Comparison of ENCODE assay signal across 27 cellular contexts in the genomic region with DNA sequence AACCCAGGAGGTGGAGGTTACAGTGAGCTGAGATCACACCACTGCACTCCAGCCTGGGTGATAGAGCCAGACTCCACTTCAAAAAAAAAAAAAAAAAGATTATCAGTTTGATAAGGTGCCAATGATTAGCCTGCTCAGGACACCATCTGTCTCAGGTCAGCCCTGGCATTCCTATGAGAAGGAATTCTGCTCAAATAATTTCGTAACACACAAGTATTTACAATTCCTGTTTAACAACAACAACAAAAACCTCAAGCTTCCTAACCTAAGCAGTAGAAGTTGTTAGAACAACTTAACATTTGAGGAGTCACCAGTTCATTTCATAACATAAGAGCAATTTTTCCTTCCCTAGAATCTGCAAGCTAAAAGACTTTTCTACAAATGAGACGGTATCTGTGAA.
DNase-seq lines count a peak whose midpoint lies in the region; ATAC-seq and TF ChIP-seq lines count a peak whose summit lies in the region.
"Had no signal": no experiment of that assay in that cellular context is flagged by ENCODE, and none has a peak within 500 bp of the region (broad histone marks: within the 10 kb centered on the region; RNA-seq: fewer than 3 reads in every experiment).

No MANE protein-coding gene starts in this region.

- H3K9me3 ChIP-seq in SK-N-SH (peaks cover 7% of the 10 kb centered on the region; the same call in 1 of the 2 replicates), endodermal cell (ENCODE audit: control insufficient read depth, low read length) (no peaks in the 10 kb centered on the region), spleen (peaks cover 0 to 7% (median 0%) of the 10 kb centered on the region in 8 donors)
- no peaks in the 10 kb centered on the region for H3K9me3 ChIP-seq in CD8-positive, alpha-beta memory T cell (ENCODE audit: low read length)
- H3K9me3 ChIP-seq: BLaER1 had no signal

- no peaks in the 10 kb centered on the region for H4K20me1 ChIP-seq in SK-N-SH (ENCODE audit: insufficient read depth)
- H4K20me1 ChIP-seq: BLaER1 had no signal

- H3K4me1 ChIP-seq in SK-N-SH (ENCODE audit: control insufficient read depth in 1 of 2, insufficient read depth in 2 of 2, low read depth in 1 of 2, low read length in 1 of 2), result peaks cover 21 to 27% of the 10 kb centered on the region in 2 experiments
- peaks cover 5% of the 10 kb centered on the region for H3K4me1 ChIP-seq in endodermal cell (ENCODE audit: control insufficient read depth, insufficient read depth, low read length)
- H3K4me1 ChIP-seq in spleen, result peaks cover 0 to 21% (median 5%) of the 10 kb centered on the region in 6 donors
- no peaks in the 10 kb centered on the region for H3K4me1 ChIP-seq in CD8-positive, alpha-beta memory T cell (ENCODE audit: insufficient read depth, low read length)
- H3K4me1 ChIP-seq: BLaER1 had no signal

- no peak overlapping the region for H3K4me3 Mint-ChIP-seq in endodermal cell
- no peak overlapping the region for H3K4me3 Mint-ChIP-seq in CD8-positive, alpha-beta memory T cell
- H3K4me3 Mint-ChIP-seq: CD4-positive, CD25-positive, alpha-beta regulatory T cell; GM23338; H9; HFFc6 had no signal

- no peak for TF ChIP-seq POLR2A in spleen (IDR thresholded peaks at IDR 0.05)

- POLR2A ChIA-PET in SK-N-SH (lab: Yijun Ruan, JAX), result no interaction called here
- POLR2A ChIA-PET in CD8-positive, alpha-beta memory T cell (lab: Charles Lee), result no interaction called here

- CTCF ChIA-PET in SK-N-SH (lab: Yijun Ruan, JAX), result interaction anchor here (1.0 to 1.4 kb wide), 3 partner anchors 9 to 247 kb away, joined by 3 to 4 read pairs (median 3); no protein-coding TSS in a partner anchor
- CTCF ChIA-PET in CD8-positive, alpha-beta memory T cell (lab: Charles Lee), result no interaction called here

- H3K9ac ChIP-seq in SK-N-SH (no peak overlapping the region), endodermal cell (ENCODE audit: extremely low read depth, low read length, poor library complexity, severe bottlenecking) (no peak overlapping the region)
- H3K9ac ChIP-seq: BLaER1 had no signal

- no peak for TF ChIP-seq RAD21 in SK-N-SH (IDR thresholded peaks at IDR 0.05; ENCODE audit: low read length)

- H3K4me3 ChIP-seq in SK-N-SH (ENCODE audit: low read depth in 2 of 2, low read length in 1 of 2) (no peak overlapping the region), endodermal cell (ENCODE audit: low read length) (no peak overlapping the region), spleen (no peak overlapping the region)
- H3K4me3 ChIP-seq in CD8-positive, alpha-beta memory T cell (ENCODE audit: low read length), result no peak overlapping the region
- H3K4me3 ChIP-seq: BLaER1, GM23338, K562 had no signal

- H3K27me3 ChIP-seq in SK-N-SH (ENCODE audit: insufficient read depth) (no peaks in the 10 kb centered on the region), endodermal cell (ENCODE audit: control insufficient read depth, insufficient read depth, low read length, poor library complexity, severe bottlenecking) (no peaks in the 10 kb centered on the region), spleen (replicated peaks in 1 of 7) (no peaks in the 10 kb centered on the region)
- H3K27me3 ChIP-seq in CD8-positive, alpha-beta memory T cell (ENCODE audit: insufficient read depth, low read length, poor library complexity, severe bottlenecking), result no peaks in the 10 kb centered on the region
- H3K27me3 ChIP-seq: BLaER1 had no signal

- H3K27ac ChIP-seq in SK-N-SH (ENCODE audit: low read depth in 2 of 2, low read length in 1 of 2), result peak overlapping the region in 1 of 2 experiments; percentile 53; a peak in 2 of 4 replicates
- no peak overlapping the region for H3K27ac ChIP-seq in endodermal cell (ENCODE audit: low read depth, low read length)
- no peak overlapping the region for H3K27ac ChIP-seq in spleen
- no peak overlapping the region for H3K27ac ChIP-seq in CD8-positive, alpha-beta memory T cell (ENCODE audit: low read depth, low read length)
- H3K27ac ChIP-seq: BLaER1, RWPE1 had no signal

- peaks cover 21% of the 10 kb centered on the region for H3F3A ChIP-seq in SK-N-SH (replicated peaks; ENCODE audit: insufficient read depth)

- peaks cover 57% of the 10 kb centered on the region for H3K36me3 Mint-ChIP-seq in endodermal cell (ENCODE audit: low read depth)
- no peaks in the 10 kb centered on the region for H3K36me3 Mint-ChIP-seq in CD8-positive, alpha-beta memory T cell
- H3K36me3 Mint-ChIP-seq: CD4-positive, CD25-positive, alpha-beta regulatory T cell had no signal

- 67% methylated on average over 2 of the region's 2 CpGs for WGBS in SK-N-SH (ENCODE audit: low lambda C conversion rate)
- WGBS in endodermal cell (ENCODE audit: insufficient coverage in 1 of 2, insufficient read length in 1 of 2), 2 experiments, result 69 to 100% methylated on average over 1 to 2 of the region's 2 CpGs
- 49 to 98% (median 71%) methylated on average over 2 of the region's 2 CpGs for WGBS in spleen, 5 donors

- peak overlapping the region; percentile 41 for H3K27ac Mint-ChIP-seq in endodermal cell
- peak overlapping the region in 1 of 8 donors; percentile 26 for H3K27ac Mint-ChIP-seq in CD8-positive, alpha-beta memory T cell
- H3K27ac Mint-ChIP-seq: CD4-positive, CD25-positive, alpha-beta regulatory T cell; HFFc6 had no signal

- peaks cover 98% of the 10 kb centered on the region for H3K79me2 ChIP-seq in SK-N-SH (ENCODE audit: insufficient read depth)

- no peak overlapping the region for H2AFZ ChIP-seq in SK-N-SH (ENCODE audit: low read depth)
- H2AFZ ChIP-seq: GM23338 had no signal

- TF ChIP-seq CTCF in SK-N-SH (IDR thresholded peaks at IDR 0.05) (no peak), endodermal cell (conservative IDR thresholded peaks at IDR 0.05) (no peak), spleen (IDR thresholded peaks at IDR 0.05 in 8 of 11, conservative IDR thresholded peaks at IDR 0.05 in 3 of 11) (no peak)

- H3K36me3 ChIP-seq in SK-N-SH (replicated peaks in 1 of 2; ENCODE audit: control insufficient read depth in 1 of 2, insufficient read depth in 2 of 2, low read length in 1 of 2) (peaks cover 11 to 44% of the 10 kb centered on the region in 2 experiments), endodermal cell (ENCODE audit: control insufficient read depth, insufficient read depth, low read length) (peaks cover 53% of the 10 kb centered on the region), spleen (no peaks in the 10 kb centered on the region)
- H3K36me3 ChIP-seq in CD8-positive, alpha-beta memory T cell (ENCODE audit: insufficient read depth, low read length), result no peaks in the 10 kb centered on the region
- H3K36me3 ChIP-seq: BLaER1 had no signal

- H3K27me3 Mint-ChIP-seq in endodermal cell (ENCODE audit: insufficient read depth), result no peaks in the 10 kb centered on the region
- H3K27me3 Mint-ChIP-seq in CD8-positive, alpha-beta memory T cell, result peaks cover 15 to 50% of the 10 kb centered on the region in 2 donors

- no peak overlapping the region for H3K4me2 ChIP-seq in SK-N-SH
- H3K4me2 ChIP-seq: BLaER1, GM23338 had no signal

- ATAC-seq in SK-N-SH treated with all-trans-retinoic acid at 6 μM for 48 hours (no peak), GM21786 (IDR thresholded peaks at IDR 0.05; ENCODE audit: unreplicated experiment) (no peak)
- ATAC-seq: GM23338, K562 had no signal

- peaks cover 23% of the 10 kb centered on the region for H3K4me1 Mint-ChIP-seq in endodermal cell
- H3K4me1 Mint-ChIP-seq in CD8-positive, alpha-beta memory T cell, result no peaks in the 10 kb centered on the region
- H3K4me1 Mint-ChIP-seq: CD4-positive, CD25-positive, alpha-beta regulatory T cell had no signal

- TF ChIP-seq EP300 in SK-N-SH (IDR thresholded peaks at IDR 0.05; ENCODE audit: borderline replicate concordance in 1 of 2, low read depth in 1 of 2, low read length in 1 of 2), result no peak

- H3K9me2 ChIP-seq in SK-N-SH, result no peaks in the 10 kb centered on the region

- intact Hi-C loops in spleen (cut with DNase I; ENCODE audit: low total_unique reads), result no loop called here

- no peak for DNase-seq in SK-N-SH
- DNase-seq in NCI-H82 treated with DMSO at 0.1 percent for 48 hours (lab: John Stamatoyannopoulos, UW; ENCODE audit: unreplicated experiment), result peak; percentile 27
- no peak for DNase-seq in endodermal cell
- DNase-seq in spleen, result no peak
- DNase-seq in CD8-positive, alpha-beta memory T cell, result no peak
- DNase-seq: 8988T; CD4-positive, CD25-positive, alpha-beta regulatory T cell; DMS79; EL; GF-D8; H9; HFFc6; Kasumi-1; NCI-H1105 treated with DMSO at 0.1 percent for 48 hours; NCI-H146; NCI-H1930; NCI-H2107; NCI-H524; NCI-H748 treated with DMSO at 0.1 percent for 48 hours; NK-92 treated with Interleukin-12 subunit alpha and Interleukin-12 subunit beta, amount 100 ng/mL, for 24 hours; SHP77 had no signal

- H3K9me3 Mint-ChIP-seq in endodermal cell, result no peaks in the 10 kb centered on the region
- H3K9me3 Mint-ChIP-seq in CD8-positive, alpha-beta memory T cell, result peaks cover 0 to 2% (median 0%) of the 10 kb centered on the region in 5 donors
- H3K9me3 Mint-ChIP-seq: GM23338, H9, HFFc6 had no signal

TF ChIP-seq in SK-N-SH, 30 proteins besides CTCF, POLR2A, EP300 and RAD21:
- TF ChIP-seq RCOR1 (IDR thresholded peaks at IDR 0.05; ENCODE audit: low read length) (peak; percentile 49; the same call in 1 of the 2 replicates), GATA2 (CRISPR knock-in tag; IDR thresholded peaks at IDR 0.05) (peak; percentile 20; the same call in 1 of the 2 replicates), RFX5 (IDR thresholded peaks at IDR 0.05; ENCODE audit: low read length) (no peak), NFIC (IDR thresholded peaks at IDR 0.05; ENCODE audit: borderline replicate concordance) (no peak)
- TF ChIP-seq, protein P1, sequence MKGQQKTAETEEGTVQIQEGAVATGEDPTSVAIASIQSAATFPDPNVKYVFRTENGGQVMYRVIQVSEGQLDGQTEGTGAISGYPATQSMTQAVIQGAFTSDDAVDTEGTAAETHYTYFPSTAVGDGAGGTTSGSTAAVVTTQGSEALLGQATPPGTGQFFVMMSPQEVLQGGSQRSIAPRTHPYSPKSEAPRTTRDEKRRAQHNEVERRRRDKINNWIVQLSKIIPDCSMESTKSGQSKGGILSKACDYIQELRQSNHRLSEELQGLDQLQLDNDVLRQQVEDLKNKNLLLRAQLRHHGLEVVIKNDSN (IDR thresholded peaks at IDR 0.05; ENCODE audit: borderline replicate concordance, low read depth), result no peak

TF ChIP-seq in SK-N-SH treated with all-trans-retinoic acid at 6 μM for 48 hours, 23 proteins besides CTCF, POLR2A, EP300 and RAD21 (continues in another document):
- no peak for TF ChIP-seq ESRRG (CRISPR knock-in tag; IDR thresholded peaks at IDR 0.05)
- no peak for TF ChIP-seq ZFP30 (CRISPR knock-in tag; IDR thresholded peaks at IDR 0.05)
- TF ChIP-seq SNAI2 (CRISPR knock-in tag; IDR thresholded peaks at IDR 0.05), result no peak
- TF ChIP-seq CSDC2 (CRISPR knock-in tag; IDR thresholded peaks at IDR 0.05), result no peak
- TF ChIP-seq TOX (CRISPR knock-in tag; IDR thresholded peaks at IDR 0.05; ENCODE audit: borderline replicate concordance), result no peak
- TF ChIP-seq BACH2 (CRISPR knock-in tag; IDR thresholded peaks at IDR 0.05; ENCODE audit: borderline replicate concordance), result no peak
- TF ChIP-seq ARNTL (CRISPR knock-in tag; IDR thresholded peaks at IDR 0.05; ENCODE audit: borderline replicate concordance, low read depth), result no peak
